ENCODE assay signal across 20 cellular contexts in genomic region chr9:69170231-69170630, GRCh38. TPM values are rescaled to one million over a fixed set of nuclear protein-coding genes. Genes with fewer than 3 reads are reported as not detected.
DNase-seq lines count a peak whose midpoint lies in the region; ATAC-seq, FAIRE-seq and TF ChIP-seq lines count a peak whose summit lies in the region.
"Had no signal": no experiment of that assay in that cellular context is flagged by ENCODE, and none has a peak within 500 bp of the region (broad histone marks: within the 10 kb centered on the region; RNA-seq: fewer than 3 reads in every experiment).

No MANE protein-coding gene starts in this region.

- TF ChIP-seq CTCF in SK-N-SH (IDR thresholded peaks at IDR 0.05) (no peak), IMR-90 (conservative IDR thresholded peaks at IDR 0.05; ENCODE audit: low read depth, low read length) (no peak), mammary epithelial cell (conservative IDR thresholded peaks at IDR 0.05 in 1 of 2, IDR thresholded peaks at IDR 0.05 in 1 of 2; ENCODE audit: extremely low read depth in 1 of 2, insufficient read depth in 1 of 2, low read depth in 1 of 2, low read length in 2 of 2) (no peak)

- intact Hi-C loops in IMR-90 (cut with micrococcal nuclease) (no loop called here), mammary epithelial cell (cut with micrococcal nuclease) (loop anchor here (2.0 kb wide), 2 partner anchors 17 to 49 kb away; no protein-coding TSS in a partner anchor)

- H2BK120ac ChIP-seq in IMR-90 (ENCODE audit: low read depth, low read length) (0 out of 2 replicates have a peak overlapping the region, but pooled peaks have one; percentile 6), trophoblast cell (ENCODE audit: insufficient read depth, low read length, poor library complexity) (no peak overlapping the region)

- no peaks in the 10 kb centered on the region for H3K9me2 ChIP-seq in SK-N-SH

- H3K4me2 ChIP-seq in SK-N-SH = no peak overlapping the region
- no peak overlapping the region for H3K4me2 ChIP-seq in IMR-90 (ENCODE audit: low read depth, low read length)
- H3K4me2 ChIP-seq in mammary epithelial cell (ENCODE audit: insufficient read depth, low read depth, low read length) = peak overlapping the region; percentile 57
- peak overlapping the region; percentile 24 for H3K4me2 ChIP-seq in trophoblast cell (ENCODE audit: low read length)
- H3K4me2 ChIP-seq: KMS-11 had no signal

- no peak overlapping the region for H3K14ac ChIP-seq in IMR-90 (replicated peaks; ENCODE audit: low read depth, low read length)
- H3K14ac ChIP-seq in trophoblast cell (ENCODE audit: low read length) = peak overlapping the region; percentile 24

- H3K36me3 ChIP-seq in SK-N-SH (replicated peaks in 1 of 2; ENCODE audit: control insufficient read depth in 1 of 2, insufficient read depth in 2 of 2, low read length in 1 of 2) (no peaks in the 10 kb centered on the region), IMR-90 (ENCODE audit: control insufficient read depth, insufficient read depth, low read length) (no peaks in the 10 kb centered on the region), mammary epithelial cell (ENCODE audit: insufficient read depth, low read length) (no peaks in the 10 kb centered on the region), trophoblast cell (ENCODE audit: control insufficient read depth in 1 of 2, insufficient read depth in 2 of 2, low read length in 2 of 2) (peaks cover 2 to 3% of the 10 kb centered on the region in 2 experiments), small intestine (ENCODE audit: control insufficient read depth in 2 of 2, insufficient read depth in 2 of 2, low read length in 2 of 2) (no peaks in the 10 kb centered on the region)

- no peak overlapping the region for H3K4me3 ChIP-seq in SK-N-SH (ENCODE audit: low read depth in 2 of 2, low read length in 1 of 2)
- no peak overlapping the region for H3K4me3 ChIP-seq in IMR-90 (ENCODE audit: insufficient read depth, low read depth, low read length)
- no peak overlapping the region for H3K4me3 ChIP-seq in mammary epithelial cell (replicated peaks in 1 of 3; ENCODE audit: insufficient read depth in 1 of 3, low read depth in 2 of 3, low read length in 3 of 3)
- no peak overlapping the region for H3K4me3 ChIP-seq in trophoblast cell (ENCODE audit: low read depth, low read length)
- H3K4me3 ChIP-seq in small intestine (ENCODE audit: low read depth in 1 of 2, low read length in 2 of 2) = no peak overlapping the region

- no peaks in the 10 kb centered on the region for H3K9me3 ChIP-seq in SK-N-SH
- no peaks in the 10 kb centered on the region for H3K9me3 ChIP-seq in IMR-90 (ENCODE audit: control insufficient read depth, insufficient read depth, low read length)
- H3K9me3 ChIP-seq in mammary epithelial cell (replicated peaks; ENCODE audit: insufficient read depth, low read length) = no peaks in the 10 kb centered on the region
- H3K9me3 ChIP-seq in trophoblast cell (ENCODE audit: insufficient read depth, low read depth, low read length) = no peaks in the 10 kb centered on the region
- H3K9me3 ChIP-seq in small intestine (ENCODE audit: control insufficient read depth, low read depth) = no peaks in the 10 kb centered on the region

- WGBS in SK-N-SH (ENCODE audit: low lambda C conversion rate) = 52% methylated on average over 1 of the region's 1 CpG
- 80% methylated on average over 1 of the region's 1 CpG; no CpG with 5 or more reads in 1 of the 2 experiments for WGBS in IMR-90 (ENCODE audit: extremely low coverage in 2 of 2, insufficient read length in 1 of 2), 2 experiments
- WGBS in mammary epithelial cell (ENCODE audit: low coverage, missing lambda C conversion rate) = 64% methylated on average over 1 of the region's 1 CpG
- WGBS in trophoblast cell (ENCODE audit: extremely low coverage, insufficient coverage, insufficient read length) = no CpG with 5 or more reads among the region's 1 CpG
- WGBS in small intestine, 3 donors = 85 to 91% (median 89%) methylated on average over 1 of the region's 1 CpG

- H2AK5ac ChIP-seq in IMR-90 (ENCODE audit: low read depth, low read length) (no peak overlapping the region), trophoblast cell (ENCODE audit: low read length) (no peak overlapping the region)

- no peak overlapping the region for H2BK15ac ChIP-seq in IMR-90 (ENCODE audit: low read depth, low read length)

- peaks cover 6% of the 10 kb centered on the region; the same call in 1 of the 2 replicates for H3K9me1 ChIP-seq in IMR-90 (ENCODE audit: insufficient read depth, low read length)

- H4K5ac ChIP-seq in IMR-90 (ENCODE audit: low read depth, low read length) = no peak overlapping the region

- peak overlapping the region; percentile 92 for H2BK12ac ChIP-seq in trophoblast cell (ENCODE audit: low read length)

- H4K91ac ChIP-seq in IMR-90 (ENCODE audit: insufficient read depth, low read depth, low read length) (no peak overlapping the region), trophoblast cell (ENCODE audit: low read depth, low read length) (no peak overlapping the region)

- no peak for TF ChIP-seq POLR2A in IMR-90 (IDR thresholded peaks at IDR 0.05; ENCODE audit: low read depth, low read length)

- H3K4ac ChIP-seq in IMR-90 (ENCODE audit: low read depth, low read length) = no peak overlapping the region; the same call in 1 of the 2 replicates
- no peak overlapping the region for H3K4ac ChIP-seq in trophoblast cell (ENCODE audit: low read depth, low read length)

- POLR2A ChIA-PET in SK-N-SH (lab: Yijun Ruan, JAX) = no interaction called here
- POLR2A ChIA-PET in IMR-90 (lab: Charles Lee; ENCODE audit: unreplicated experiment) = no interaction called here

- CTCF ChIA-PET in SK-N-SH (lab: Yijun Ruan, JAX) = interaction anchor here (0.6 to 1.3 kb wide), 2 partner anchors 12 to 23 kb away, joined by 3 to 5 read pairs; no protein-coding TSS in a partner anchor
- CTCF ChIA-PET in IMR-90 (lab: Yijun Ruan, JAX) = interaction anchor here (1.5 kb wide), 1 partner anchor 12 kb away, joined by 4 read pairs; no protein-coding TSS in a partner anchor
- CTCF ChIA-PET in mammary epithelial cell (lab: Charles Lee; ENCODE audit: low non-redundant PET) = no interaction called here

- FAIRE-seq in small intestine (lab: Jason Lieb, UNC) = no peak

- H2AFZ ChIP-seq in SK-N-SH (ENCODE audit: low read depth) = no peak overlapping the region
- H2AFZ ChIP-seq in IMR-90 (replicated peaks; ENCODE audit: low read length, poor library complexity) = no peak overlapping the region
- no peak overlapping the region for H2AFZ ChIP-seq in mammary epithelial cell (ENCODE audit: low read depth, low read length)
- no peak overlapping the region for H2AFZ ChIP-seq in trophoblast cell (ENCODE audit: insufficient read depth, low read length, poor library complexity)

- H3K27ac ChIP-seq in SK-N-SH (ENCODE audit: low read depth in 2 of 2, low read length in 1 of 2) (no peak overlapping the region), IMR-90 (ENCODE audit: insufficient read depth, low read length) (no peak overlapping the region), mammary epithelial cell (ENCODE audit: insufficient read depth, low read depth, low read length) (peak overlapping the region; percentile 99), trophoblast cell (ENCODE audit: low read depth, low read length) (peak overlapping the region; percentile 69), small intestine (ENCODE audit: low read depth in 1 of 2, low read length in 1 of 2) (no peak overlapping the region)
- H3K27ac ChIP-seq: 22Rv1, KMS-11 had no signal

- no peak for DNase-seq in SK-N-SH
- peak; percentile 25 for DNase-seq in IMR-90
- no peak for DNase-seq in mammary epithelial cell
- DNase-seq in trophoblast cell = no peak
- no peak for DNase-seq in small intestine
- no peak for DNase-seq in NCI-H1105 (lab: John Stamatoyannopoulos, UW)
- DNase-seq: CD4-positive, CD25-positive, alpha-beta regulatory T cell; DMS53; GOT3; NCI-H1048; NCI-H146; NCI-H2081 treated with DMSO at 0.1 percent for 48 hours; NCI-H510A; NCI-H82; Right ventricle myocardium superior had no signal

- H3K23ac ChIP-seq in IMR-90 (ENCODE audit: low read depth, low read length) (0 out of 2 replicates have a peak overlapping the region, but pooled peaks have one; percentile 1), trophoblast cell (ENCODE audit: low read length) (no peak overlapping the region)

- ATAC-seq in SK-N-SH treated with all-trans-retinoic acid at 6 μM for 48 hours = no peak
- no peak for ATAC-seq in IMR-90 (ENCODE audit: low read depth)
- no peak for ATAC-seq in GM19397 (IDR thresholded peaks at IDR 0.05; ENCODE audit: unreplicated experiment)
- ATAC-seq: Panc1 had no signal

- no peak overlapping the region for H3K18ac ChIP-seq in IMR-90 (ENCODE audit: low read depth, low read length)
- H3K18ac ChIP-seq in trophoblast cell (ENCODE audit: low read length) = no peak overlapping the region

- H3K79me1 ChIP-seq in IMR-90 (ENCODE audit: low read depth in 1 of 2, low read length in 2 of 2) (peaks cover 0 to 39% of the 10 kb centered on the region in 2 experiments; a peak in 3 of 4 replicates), trophoblast cell (ENCODE audit: low read length) (peaks cover 24% of the 10 kb centered on the region)

- TF ChIP-seq RAD21 in SK-N-SH (IDR thresholded peaks at IDR 0.05; ENCODE audit: low read length) (no peak), IMR-90 (IDR thresholded peaks at IDR 0.05; ENCODE audit: low read length) (no peak)

- H2BK5ac ChIP-seq in IMR-90 (ENCODE audit: low read depth, low read length, poor library complexity, severe bottlenecking) = no peak overlapping the region
- peak overlapping the region; percentile 83 for H2BK5ac ChIP-seq in trophoblast cell (ENCODE audit: low read depth, low read length, poor library complexity)

- H4K12ac ChIP-seq in trophoblast cell (ENCODE audit: low read depth, low read length) = no peak overlapping the region

- no peak overlapping the region for H3K56ac ChIP-seq in IMR-90 (ENCODE audit: extremely low read depth, insufficient read depth, low read length)

- dilution Hi-C loops in IMR-90 (cut with HindIII; ENCODE audit: low sequenced_read_pairs, unreplicated experiment) (no loop called here), mammary epithelial cell (cut with HindIII; ENCODE audit: low sequenced_read_pairs) (no loop called here)

- in situ Hi-C loops in IMR-90 (cut with MboI; ENCODE audit: low sequenced_read_pairs) (no loop called here), mammary epithelial cell (cut with MboI; ENCODE audit: low sequenced_read_pairs in 2 of 2) (loop anchor here in 1 of 2 donors (10.0 kb wide), 1 partner anchor 45 kb away; no protein-coding TSS in a partner anchor)

- BruUV-seq in IMR-90 (replicated peaks; lab: Mats Ljungman, UMichigan) = no TSS peak
- BruUV-seq in mammary epithelial cell (replicated peaks; lab: Mats Ljungman, UMichigan) = no TSS peak

- no peak for TF ChIP-seq EP300 in SK-N-SH (IDR thresholded peaks at IDR 0.05; ENCODE audit: borderline replicate concordance in 1 of 2, low read depth in 1 of 2, low read length in 1 of 2)

- H3K79me2 ChIP-seq in SK-N-SH (ENCODE audit: insufficient read depth) (no peaks in the 10 kb centered on the region; the same call in 1 of the 2 replicates), mammary epithelial cell (ENCODE audit: insufficient read depth, low read length) (peaks cover 48% of the 10 kb centered on the region), trophoblast cell (ENCODE audit: control insufficient read depth, insufficient read depth, low read length, poor library complexity) (peaks cover 15% of the 10 kb centered on the region)

- H4K20me1 ChIP-seq in SK-N-SH (ENCODE audit: insufficient read depth) (no peaks in the 10 kb centered on the region), IMR-90 (ENCODE audit: insufficient read depth, low read length) (peaks cover 7% of the 10 kb centered on the region; the same call in 1 of the 2 replicates), mammary epithelial cell (ENCODE audit: insufficient read depth, low read length) (no peaks in the 10 kb centered on the region)

- no peak overlapping the region for H2BK20ac ChIP-seq in IMR-90 (ENCODE audit: low read depth, low read length)

- H3K27me3 ChIP-seq in SK-N-SH (ENCODE audit: insufficient read depth) (no peaks in the 10 kb centered on the region), IMR-90 (ENCODE audit: control insufficient read depth, insufficient read depth, low read length) (no peaks in the 10 kb centered on the region), mammary epithelial cell (ENCODE audit: insufficient read depth, low read length) (no peaks in the 10 kb centered on the region), trophoblast cell (ENCODE audit: insufficient read depth, low read length) (no peaks in the 10 kb centered on the region), small intestine (ENCODE audit: control insufficient read depth in 2 of 2, insufficient read depth in 2 of 2, low read length in 2 of 2) (no peaks in the 10 kb centered on the region)

- H2AK9ac ChIP-seq in IMR-90 (replicated peaks; ENCODE audit: low read depth, low read length, poor library complexity) = no peak overlapping the region

- H3F3A ChIP-seq in SK-N-SH (replicated peaks; ENCODE audit: insufficient read depth) = peaks cover 7% of the 10 kb centered on the region

- no peak overlapping the region for H3K9ac ChIP-seq in SK-N-SH
- H3K9ac ChIP-seq in IMR-90 (ENCODE audit: low read depth, low read length) = no peak overlapping the region
- peak overlapping the region; percentile 75 for H3K9ac ChIP-seq in mammary epithelial cell (ENCODE audit: insufficient read depth, low read length)
- H3K9ac ChIP-seq in trophoblast cell (ENCODE audit: low read length) = no peak overlapping the region
- H3K9ac ChIP-seq: KMS-11 had no signal

- no peak overlapping the region for H4K8ac ChIP-seq in IMR-90 (ENCODE audit: low read depth in 2 of 2, low read length in 2 of 2)
- no peak overlapping the region for H4K8ac ChIP-seq in trophoblast cell (ENCODE audit: low read depth, low read length)

- H3K4me1 ChIP-seq in SK-N-SH (ENCODE audit: control insufficient read depth in 1 of 2, insufficient read depth in 2 of 2, low read depth in 1 of 2, low read length in 1 of 2) (peaks cover 5 to 12% of the 10 kb centered on the region in 2 experiments; a peak in 3 of 4 replicates), IMR-90 (ENCODE audit: control insufficient read depth, insufficient read depth, low read length) (peaks cover 6% of the 10 kb centered on the region), mammary epithelial cell (ENCODE audit: insufficient read depth, low read length) (peaks cover 49% of the 10 kb centered on the region), trophoblast cell (ENCODE audit: control insufficient read depth in 1 of 2, insufficient read depth in 2 of 2, low read length in 2 of 2) (peaks cover 0 to 12% of the 10 kb centered on the region in 2 experiments), small intestine (ENCODE audit: control insufficient read depth in 2 of 2, insufficient read depth in 1 of 2, low read depth in 1 of 2, low read length in 1 of 2) (peaks cover 0 to 4% of the 10 kb centered on the region in 2 donors)

RNA-seq across cellular contexts. Expression of gene TJP2, which starts 3.8 kb away (rescaled TPM):
- polyA plus RNA-seq in SK-N-SH (2012; rRNA removed) = 17.7 and 18.4 TPM in 2 replicates
- 18.9 and 19.8 TPM in 2 replicates for polyA plus RNA-seq in SK-N-SH (2012; cell fraction: cytosol; rRNA removed)
- polyA plus RNA-seq in SK-N-SH (2012; cell fraction: nucleus; rRNA removed) = 30.5 and 38.4 TPM in 2 replicates
- 49.3 and 53.6 TPM in 2 replicates for total RNA-seq in IMR-90 (2012; rRNA removed)
- polyA plus RNA-seq in IMR-90 (2012; rRNA removed) = 38.3 and 40.2 TPM in 2 replicates
- polyA plus RNA-seq in IMR-90 (2012; cell fraction: cytosol; rRNA removed) = 19.5 and 21.8 TPM in 2 replicates
- polyA plus RNA-seq in IMR-90 (2012; cell fraction: nucleus; rRNA removed; ENCODE audit: low replicate concordance) = 40.5 and 57.5 TPM in 2 replicates
- 100 to 1,000 TPM in 1 of 2 donors, 10 to 100 TPM in 1; 27.7 to 109 TPM for total RNA-seq in mammary epithelial cell
- 48.8 TPM for polyA plus RNA-seq in mammary epithelial cell
- polyA minus RNA-seq in mammary epithelial cell = 103 TPM
- polyA plus RNA-seq in trophoblast cell (2013) = 96.7 and 103 TPM in 2 replicates
- 10 to 100 TPM; 48.3 to 99.2 (median 98.2) TPM for polyA plus RNA-seq in small intestine

Comparison
In these comparisons a context has a peak if more than half of its experiments do, and no peak if none do; other contexts are left out.
1. H3K27ac ChIP-seq: peak in mammary epithelial cell (single experiment) and trophoblast cell (single experiment); none in SK-N-SH (0 of 2), IMR-90 (single experiment) and small intestine (0 of 2).
2. H3K4me2 ChIP-seq: peak in mammary epithelial cell (single experiment) and trophoblast cell (single experiment); none in SK-N-SH (single experiment) and IMR-90 (single experiment).